19 cellular contexts compared by ENCODE assay signal in genomic region chr17:16121915-16122314, GRCh38.
A peak's percentile ranks its signal among the peaks of the same experiment; 100 is the strongest.
DNase-seq lines count a peak whose midpoint lies in the region; ATAC-seq and TF ChIP-seq lines count a peak whose summit lies in the region.
"Had no signal": no experiment of that assay in that cellular context is flagged by ENCODE, and none has a peak within 500 bp of the region (broad histone marks: within the 10 kb centered on the region; RNA-seq: fewer than 3 reads in every experiment).

No MANE protein-coding gene starts in this region.

- WGBS in gastroesophageal sphincter (ENCODE audit: low coverage in 1 of 2), 2 donors, result 32 to 48% methylated on average over 2 of the region's 2 CpGs

- H3K36me3 ChIP-seq in gastrocnemius medialis, result peaks cover 0 to 54% of the 10 kb centered on the region in 2 donors
- H3K36me3 ChIP-seq in gastroesophageal sphincter, result peaks cover 0 to 84% of the 10 kb centered on the region in 2 donors

- no peaks in the 10 kb centered on the region for H3K9me3 ChIP-seq in gastrocnemius medialis
- no peaks in the 10 kb centered on the region for H3K9me3 ChIP-seq in gastroesophageal sphincter

- H3K27me3 ChIP-seq in gastrocnemius medialis (no peaks in the 10 kb centered on the region), gastroesophageal sphincter (no peaks in the 10 kb centered on the region)
- H3K27me3 ChIP-seq: BLaER1 treated with 17β-estradiol and CSF1 and Interleukin-3, amounts not matched to agents 10 nM and 100 nM had no signal

- intact Hi-C loops in gastrocnemius medialis (cut with DNase I; ENCODE audit: low total_unique reads) (no loop called here), left colon (cut with DNase I, micrococcal nuclease) (no loop called here)

- peaks cover 0 to 13% of the 10 kb centered on the region in 2 donors for H3K4me1 ChIP-seq in gastrocnemius medialis
- H3K4me1 ChIP-seq in gastroesophageal sphincter, result no peaks in the 10 kb centered on the region
- H3K4me1 ChIP-seq: BLaER1 treated with 17β-estradiol and CSF1 and Interleukin-3, amounts not matched to agents 10 nM and 100 nM had no signal

- in situ Hi-C loops in gastrocnemius medialis (cut with MboI; ENCODE audit: low sequenced_read_pairs in 4 of 4), result loop anchor here in 1 of 4 donors (10.0 kb wide), 1 partner anchor 63 kb away; no protein-coding TSS in a partner anchor

- H3K27ac ChIP-seq in epithelial cell of prostate (peak overlapping the region; percentile 60), gastrocnemius medialis (peak overlapping the region; percentile 5 to 62 (median 36)), gastroesophageal sphincter (no peak overlapping the region)
- H3K27ac ChIP-seq: BLaER1 treated with 17β-estradiol and CSF1 and Interleukin-3, amounts not matched to agents 10 nM and 100 nM had no signal

- H3K4me3 ChIP-seq in gastrocnemius medialis (no peak overlapping the region), gastroesophageal sphincter (no peak overlapping the region)
- H3K4me3 ChIP-seq: BLaER1 treated with 17β-estradiol and CSF1 and Interleukin-3, amounts not matched to agents 10 nM and 100 nM; GM23338 had no signal

- DNase-seq in EH (ENCODE audit: low read depth) (peak; percentile 32), RPMI7951 (ENCODE audit: low read depth) (peak; percentile 3), epithelial cell of prostate (ENCODE audit: low read depth, low spot score) (peak; percentile 34), gastrocnemius medialis (no peak), left colon (no peak), SW480 (ENCODE audit: low spot score) (no peak)
- DNase-seq: Calu3; CD8-positive, alpha-beta T cell; DMS53; KBM-7; NCI-H1105 treated with DMSO at 0.1 percent for 48 hours; NCI-H1694; NCI-H2227 treated with DMSO at 0.1 percent for 48 hours; NCI-H510A treated with DMSO at 0.1 percent for 48 hours; NCI-H774; RPMI8226 had no signal

- TF ChIP-seq POLR2A in gastrocnemius medialis (IDR thresholded peaks at IDR 0.05) (no peak), gastroesophageal sphincter (IDR thresholded peaks at IDR 0.05) (no peak)

- ATAC-seq in gastrocnemius medialis (peak; percentile 68 to 77), gastroesophageal sphincter (no peak), left colon (no peak)
- ATAC-seq: CD8-positive, alpha-beta T cell; GM23338 had no signal

- TF ChIP-seq CTCF in gastrocnemius medialis (IDR thresholded peaks at IDR 0.05 in 4 of 5, conservative IDR thresholded peaks at IDR 0.05 in 1 of 5), result no peak
- no peak for TF ChIP-seq CTCF in gastroesophageal sphincter (IDR thresholded peaks at IDR 0.05)

- no peak for TF ChIP-seq EP300 in gastroesophageal sphincter (IDR thresholded peaks at IDR 0.05)

Comparison
In these comparisons a context has a peak if more than half of its experiments do, and no peak if none do; other contexts are left out.
1. DNase-seq: peak in EH (single experiment), RPMI7951 (single experiment) and epithelial cell of prostate (single experiment); none in gastrocnemius medialis (0 of 2), left colon (0 of 2) and SW480 (single experiment).
2. H3K27ac ChIP-seq: peak in epithelial cell of prostate (single experiment) and gastrocnemius medialis (4 of 4); none in gastroesophageal sphincter (0 of 4).
3. ATAC-seq: peak in gastrocnemius medialis (2 of 2); none in gastroesophageal sphincter (single experiment) and left colon (single experiment).